ENCODE assay signal across 13 cellular contexts in the genomic region with DNA sequence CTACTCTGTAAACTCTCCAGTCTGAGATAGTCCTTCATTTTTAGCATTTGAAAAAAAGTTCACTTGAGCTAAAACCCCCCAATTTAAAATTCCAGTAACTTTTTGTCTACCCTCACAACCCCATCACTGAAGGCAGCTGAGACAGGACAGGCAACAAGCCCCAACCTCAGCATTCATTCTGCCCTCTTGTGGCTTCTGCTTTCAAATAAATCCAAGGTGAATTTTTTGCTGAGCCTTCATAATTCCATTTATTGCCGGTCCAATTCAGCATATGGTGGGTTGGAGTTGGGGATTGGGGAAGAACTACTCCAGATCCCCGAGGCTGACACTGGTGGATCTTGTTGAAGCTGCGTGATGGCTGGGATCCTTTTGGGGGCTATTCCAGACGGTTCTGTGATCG.
DNase-seq lines count a peak whose midpoint lies in the region; ATAC-seq, FAIRE-seq and TF ChIP-seq lines count a peak whose summit lies in the region.
"Had no signal": no experiment of that assay in that cellular context is flagged by ENCODE, and none has a peak within 500 bp of the region (broad histone marks: within the 10 kb centered on the region; RNA-seq: fewer than 3 reads in every experiment).

No MANE protein-coding gene starts in this region.

- no peaks in the 10 kb centered on the region; the same call in 1 of the 2 replicates for H3K79me2 ChIP-seq in H9 (ENCODE audit: insufficient read depth, low read length)

- H3K56ac ChIP-seq in H9 (ENCODE audit: insufficient read length, low read depth, low read length) = no peak overlapping the region

- ATAC-seq in SK-N-SH treated with all-trans-retinoic acid at 6 μM for 48 hours (peak; percentile 58; the same call in 2 of the 3 replicates), foreskin keratinocyte (no peak), psoas muscle (peak; percentile 55 to 87 (median 70)), HG03039 (IDR thresholded peaks at IDR 0.05; ENCODE audit: unreplicated experiment) (no peak)
- no peak for ATAC-seq in activated T-cell treated with anti-CD3 and anti-CD28 coated beads, Interleukin-2, amount 50 U/mL, for 4 hours
- ATAC-seq: activated T-cell treated with anti-CD3 and anti-CD28 coated beads, Interleukin-2, amount 50 U/mL, for 72 hours; stimulated activated naive B cell treated with anti-CD40 and anti-IgM and Interleukin-4, amounts not matched to agents 10 μg/mL and 1 μg/mL and 100 μg/mL, for 72 hours; T-helper 17 cell had no signal

- H4K5ac ChIP-seq in H9 (ENCODE audit: insufficient read length, low read depth, low read length) = no peak overlapping the region

- no peak overlapping the region for H2BK15ac ChIP-seq in H9 (ENCODE audit: low read depth, low read length)

- H3K23ac ChIP-seq in H9 (ENCODE audit: insufficient read length, low read depth, low read length) = no peak overlapping the region

- H3K18ac ChIP-seq in H9 (ENCODE audit: insufficient read length, low read depth, low read length) = no peak overlapping the region

- no peaks in the 10 kb centered on the region for H3K36me3 ChIP-seq in psoas muscle (ENCODE audit: insufficient read depth in 1 of 2, low read depth in 1 of 2)

- H2AK5ac ChIP-seq in H9 (ENCODE audit: insufficient read length, low read length) = no peak overlapping the region

- DNase-seq in H9 (no peak), foreskin keratinocyte (no peak), psoas muscle (no peak), RCC 7860 (ENCODE audit: low spot score) (no peak), NCI-H2196 (lab: John Stamatoyannopoulos, UW; ENCODE audit: unreplicated experiment) (no peak)
- DNase-seq in activated T-cell treated with anti-CD3 and anti-CD28 coated beads, Interleukin-2, amount 50 U/mL, for 4 hours = no peak
- DNase-seq: activated T-cell treated with anti-CD3 and anti-CD28 coated beads, Interleukin-2, amount 50 U/mL, for 72 hours; DMS153; NCI-H526; stimulated activated naive B cell treated with anti-CD40 and anti-IgM and Interleukin-4, amounts not matched to agents 10 μg/mL and 1 μg/mL and 100 μg/mL, for 72 hours; T-helper 17 cell had no signal

- no peaks in the 10 kb centered on the region for H3K9me3 ChIP-seq in H9 (ENCODE audit: control insufficient read depth, low read depth, low read length)
- no peaks in the 10 kb centered on the region for H3K9me3 ChIP-seq in psoas muscle

- no peak overlapping the region for H2BK12ac ChIP-seq in H9 (ENCODE audit: insufficient read length, low read depth, low read length)

- no peak overlapping the region for H2BK120ac ChIP-seq in H9 (ENCODE audit: low read depth, low read length, poor library complexity, severe bottlenecking)

- no peaks in the 10 kb centered on the region for H3K23me2 ChIP-seq in H9 (ENCODE audit: insufficient read length, low read depth, low read length, poor library complexity, severe bottlenecking)

- FAIRE-seq in RCC 7860 (lab: Jason Lieb, UNC) = no peak

- H3K27ac ChIP-seq in H9 (ENCODE audit: insufficient read length, low read depth, low read length) (no peak overlapping the region), foreskin keratinocyte (no peak overlapping the region), psoas muscle (no peak overlapping the region)

- no peaks in the 10 kb centered on the region for H3K27me3 Mint-ChIP-seq in H9 (ENCODE audit: low read depth)
- H3K27me3 Mint-ChIP-seq in activated T-cell treated with anti-CD3 and anti-CD28 coated beads, Interleukin-2, amount 50 U/mL, for 4 hours (ENCODE audit: low read depth) = no peaks in the 10 kb centered on the region
- H3K27me3 Mint-ChIP-seq: T-helper 17 cell had no signal

- no peak overlapping the region for H3K4me3 Mint-ChIP-seq in H9
- no peak overlapping the region for H3K4me3 Mint-ChIP-seq in activated T-cell treated with anti-CD3 and anti-CD28 coated beads, Interleukin-2, amount 50 U/mL, for 4 hours
- H3K4me3 Mint-ChIP-seq: activated T-cell treated with anti-CD3 and anti-CD28 coated beads, Interleukin-2, amount 50 U/mL, for 72 hours; stimulated activated naive B cell treated with anti-CD40 and anti-IgM and Interleukin-4, amounts not matched to agents 10 μg/mL and 1 μg/mL and 100 μg/mL, for 72 hours; T-helper 17 cell had no signal

- no peak overlapping the region for H3K14ac ChIP-seq in H9 (ENCODE audit: insufficient read depth, low read length)

- H4K8ac ChIP-seq in H9 (replicated peaks; ENCODE audit: insufficient read length, low read depth, low read length) = no peak overlapping the region

- H3K36me3 Mint-ChIP-seq in H9 (ENCODE audit: insufficient read depth in 1 of 3, low read depth in 3 of 3) = no peaks in the 10 kb centered on the region
- H3K36me3 Mint-ChIP-seq in activated T-cell treated with anti-CD3 and anti-CD28 coated beads, Interleukin-2, amount 50 U/mL, for 4 hours (ENCODE audit: insufficient read depth) = no peaks in the 10 kb centered on the region
- H3K36me3 Mint-ChIP-seq: stimulated activated naive B cell treated with anti-CD40 and anti-IgM and Interleukin-4, amounts not matched to agents 10 μg/mL and 1 μg/mL and 100 μg/mL, for 72 hours had no signal

- 0 out of 2 replicates have a peak, but pooled peaks cover 2% of the 10 kb centered on the region for H3K4me1 ChIP-seq in H9 (ENCODE audit: insufficient read depth, low read length)
- no peaks in the 10 kb centered on the region for H3K4me1 ChIP-seq in foreskin keratinocyte
- peaks cover 7% of the 10 kb centered on the region for H3K4me1 ChIP-seq in psoas muscle

- no peak overlapping the region for H3K4ac ChIP-seq in H9 (ENCODE audit: low read depth, low read length)

- H2BK5ac ChIP-seq in H9 (ENCODE audit: insufficient read length, low read length) = no peak overlapping the region

- no peak overlapping the region for H3K4me3 ChIP-seq in psoas muscle

- no peaks in the 10 kb centered on the region for H3K9me3 Mint-ChIP-seq in H9
- H3K9me3 Mint-ChIP-seq in activated T-cell treated with anti-CD3 and anti-CD28 coated beads, Interleukin-2, amount 50 U/mL, for 4 hours = peaks cover 4% of the 10 kb centered on the region
- H3K9me3 Mint-ChIP-seq: stimulated activated naive B cell treated with anti-CD40 and anti-IgM and Interleukin-4, amounts not matched to agents 10 μg/mL and 1 μg/mL and 100 μg/mL, for 72 hours had no signal

- H3K27ac Mint-ChIP-seq in H9 = peak overlapping the region in 1 of 3 experiments; percentile 75; a peak in 2 of 7 replicates
- H3K27ac Mint-ChIP-seq: activated T-cell treated with anti-CD3 and anti-CD28 coated beads, Interleukin-2, amount 50 U/mL, for 72 hours; stimulated activated naive B cell treated with anti-CD40 and anti-IgM and Interleukin-4, amounts not matched to agents 10 μg/mL and 1 μg/mL and 100 μg/mL, for 72 hours; T-helper 17 cell had no signal

- intact Hi-C loops in psoas muscle (cut with DNase I) = loop anchor here (5.0 to 10.0 kb wide), 2 partner anchors 58 to 61 kb away; no protein-coding TSS in a partner anchor

- peaks cover 16 to 22% of the 10 kb centered on the region in 2 experiments for H3K4me1 Mint-ChIP-seq in H9
- no peaks in the 10 kb centered on the region for H3K4me1 Mint-ChIP-seq in activated T-cell treated with anti-CD3 and anti-CD28 coated beads, Interleukin-2, amount 50 U/mL, for 4 hours (ENCODE audit: low read depth)
- H3K4me1 Mint-ChIP-seq: T-helper 17 cell had no signal

- no peak overlapping the region for H4K91ac ChIP-seq in H9 (ENCODE audit: insufficient read length, low read depth, low read length)

- H4K20me1 ChIP-seq in H9 (ENCODE audit: control insufficient read depth, insufficient read depth, insufficient read length) = no peaks in the 10 kb centered on the region

- H3K27me3 ChIP-seq in H9 (ENCODE audit: insufficient read depth, low read length) (no peaks in the 10 kb centered on the region), foreskin keratinocyte (no peaks in the 10 kb centered on the region), psoas muscle (ENCODE audit: insufficient read depth in 3 of 3, low read length in 2 of 3) (no peaks in the 10 kb centered on the region)

- TF ChIP-seq CTCF in H9 (conservative IDR thresholded peaks at IDR 0.05) (peak; percentile 53; the same call in 2 of the 3 replicates), foreskin keratinocyte (conservative IDR thresholded peaks at IDR 0.05) (peak; percentile 63), psoas muscle (IDR thresholded peaks at IDR 0.05) (peak; percentile 39)

- no peak overlapping the region for H3K9ac ChIP-seq in H9 (ENCODE audit: extremely low read depth, insufficient read length, low read length)

- H2BK20ac ChIP-seq in H9 (ENCODE audit: low read depth, low read length, poor library complexity, severe bottlenecking) = no peak overlapping the region

- no peak overlapping the region for H2AFZ ChIP-seq in H9 (ENCODE audit: low read length)

- no peak overlapping the region for H3T11ph ChIP-seq in H9 (ENCODE audit: low read length)

- no peak overlapping the region for H3K4me2 ChIP-seq in H9 (ENCODE audit: insufficient read depth, insufficient read length, low read length)

- WGBS in H9 (ENCODE audit: extremely low coverage, insufficient read length, low lambda C conversion rate) = no CpG with 5 or more reads among the region's 5 CpGs
- WGBS in psoas muscle, 3 donors = 73 to 83% (median 76%) methylated on average over 5 of the region's 5 CpGs

- no peaks in the 10 kb centered on the region for H3K79me1 ChIP-seq in H9 (ENCODE audit: insufficient read depth, low read depth, low read length, poor library complexity, severe bottlenecking)

TF ChIP-seq in SK-N-SH treated with all-trans-retinoic acid at 6 μM for 48 hours, 23 proteins besides CTCF, POLR2A, EP300 and RAD21 (continues in another document):
- TF ChIP-seq, protein P1, sequence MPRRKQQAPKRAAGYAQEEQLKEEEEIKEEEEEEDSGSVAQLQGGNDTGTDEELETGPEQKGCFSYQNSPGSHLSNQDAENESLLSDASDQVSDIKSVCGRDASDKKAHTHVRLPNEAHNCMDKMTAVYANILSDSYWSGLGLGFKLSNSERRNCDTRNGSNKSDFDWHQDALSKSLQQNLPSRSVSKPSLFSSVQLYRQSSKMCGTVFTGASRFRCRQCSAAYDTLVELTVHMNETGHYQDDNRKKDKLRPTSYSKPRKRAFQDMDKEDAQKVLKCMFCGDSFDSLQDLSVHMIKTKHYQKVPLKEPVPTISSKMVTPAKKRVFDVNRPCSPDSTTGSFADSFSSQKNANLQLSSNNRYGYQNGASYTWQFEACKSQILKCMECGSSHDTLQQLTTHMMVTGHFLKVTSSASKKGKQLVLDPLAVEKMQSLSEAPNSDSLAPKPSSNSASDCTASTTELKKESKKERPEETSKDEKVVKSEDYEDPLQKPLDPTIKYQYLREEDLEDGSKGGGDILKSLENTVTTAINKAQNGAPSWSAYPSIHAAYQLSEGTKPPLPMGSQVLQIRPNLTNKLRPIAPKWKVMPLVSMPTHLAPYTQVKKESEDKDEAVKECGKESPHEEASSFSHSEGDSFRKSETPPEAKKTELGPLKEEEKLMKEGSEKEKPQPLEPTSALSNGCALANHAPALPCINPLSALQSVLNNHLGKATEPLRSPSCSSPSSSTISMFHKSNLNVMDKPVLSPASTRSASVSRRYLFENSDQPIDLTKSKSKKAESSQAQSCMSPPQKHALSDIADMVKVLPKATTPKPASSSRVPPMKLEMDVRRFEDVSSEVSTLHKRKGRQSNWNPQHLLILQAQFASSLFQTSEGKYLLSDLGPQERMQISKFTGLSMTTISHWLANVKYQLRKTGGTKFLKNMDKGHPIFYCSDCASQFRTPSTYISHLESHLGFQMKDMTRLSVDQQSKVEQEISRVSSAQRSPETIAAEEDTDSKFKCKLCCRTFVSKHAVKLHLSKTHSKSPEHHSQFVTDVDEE (CRISPR knock-in tag; IDR thresholded peaks at IDR 0.05) = no peak
- TF ChIP-seq RARB (CRISPR knock-in tag; IDR thresholded peaks at IDR 0.05) = no peak
- no peak for TF ChIP-seq ZC3H10 (CRISPR knock-in tag; IDR thresholded peaks at IDR 0.05)

Comparison
In these comparisons a context has a peak if more than half of its experiments do, and no peak if none do; other contexts are left out.
1. ATAC-seq: peak in SK-N-SH treated with all-trans-retinoic acid at 6 μM for 48 hours (single experiment) and psoas muscle (4 of 4); none in foreskin keratinocyte (single experiment), HG03039 (single experiment) and activated T-cell treated with anti-CD3 and anti-CD28 coated beads, Interleukin-2, amount 50 U/mL, for 4 hours (0 of 2).
2. Peak in every context shown above with its lines, with median percentiles within 50 percentile points of each other: CTCF ChIP-seq.